ENCODE assay signal across 20 cellular contexts in genomic region chr21:25149022-25149421, GRCh38.
"Had no signal": no experiment of that assay in that cellular context is flagged by ENCODE, and none has a peak within 500 bp of the region (broad histone marks: within the 10 kb centered on the region; RNA-seq: fewer than 3 reads in every experiment).

No MANE protein-coding gene starts in this region.

- H3K27ac Mint-ChIP-seq: naive thymus-derived CD8-positive, alpha-beta T cell had no signal

- H3K4me1 Mint-ChIP-seq: naive thymus-derived CD8-positive, alpha-beta T cell had no signal

- ATAC-seq: esophagus mucosa; heart left ventricle; naive thymus-derived CD8-positive, alpha-beta T cell; psoas muscle; right lobe of liver had no signal

- DNase-seq: effector memory CD4-positive, alpha-beta T cell; heart left ventricle; hypothalamus; kidney glomerular epithelial cell; left ventricle myocardium inferior; mesendoderm; naive thymus-derived CD8-positive, alpha-beta T cell; psoas muscle; retina; right lobe of liver; stimulated activated CD4-positive, alpha-beta T cell treated with anti-CD3 and anti-CD28 coated beads, Interleukin-15, amount 100 ng/mL, for 24 hours; stimulated activated CD4-positive, alpha-beta T cell treated with anti-CD3 and anti-CD28 coated beads, Interleukin-1b, Interleukin-23, amount 100 ng/mL, for 48 hours; stimulated activated CD4-positive, alpha-beta T cell treated with anti-CD3 and anti-CD28 coated beads, Interleukin-4, amount 100 ng/mL, for 24 hours; stimulated activated naive CD4-positive, alpha-beta T cell; stomach; substantia nigra; trophoblast cell had no signal

- H3K36me3 ChIP-seq: heart left ventricle, left ventricle myocardium inferior, neutrophil, right lobe of liver, stomach, thoracic aorta had no signal

- H3K9me3 ChIP-seq: heart left ventricle, left ventricle myocardium inferior, neutrophil, psoas muscle, right lobe of liver, stomach, thoracic aorta had no signal

- H3K4me3 ChIP-seq: heart left ventricle, left ventricle myocardium inferior, psoas muscle, right lobe of liver, stomach, thoracic aorta had no signal

- H3K36me3 Mint-ChIP-seq: naive thymus-derived CD8-positive, alpha-beta T cell had no signal

- H3K4me1 ChIP-seq: heart left ventricle, left ventricle myocardium inferior, psoas muscle, right lobe of liver, stomach had no signal

- H3K4me3 Mint-ChIP-seq: naive thymus-derived CD8-positive, alpha-beta T cell had no signal

- H3K27me3 ChIP-seq: heart left ventricle, neutrophil, right lobe of liver, stomach had no signal

- H3K27ac ChIP-seq: heart left ventricle, left ventricle myocardium inferior, neutrophil, psoas muscle, right lobe of liver, stomach, thoracic aorta had no signal
